Comparison of ENCODE assay signal across 6 cellular contexts in genomic region chr19:57500400-57500799, GRCh38. TPM values are rescaled to one million over a fixed set of nuclear protein-coding genes. Genes with fewer than 3 reads are reported as not detected.
DNase-seq lines count a peak whose midpoint lies in the region; ATAC-seq and TF ChIP-seq lines count a peak whose summit lies in the region.
"Not testable (repeated sequence)": the region's sequence is repeated elsewhere in the genome, so short reads cannot be mapped to it uniquely, and the experiment has no call there.

No MANE protein-coding gene starts in this region.

- ATAC-seq in SK-N-SH treated with all-trans-retinoic acid at 6 μM for 48 hours, result peak; percentile 47
- ATAC-seq in left ventricle myocardium superior, result peak; percentile 14

- peaks cover 30% of the 10 kb centered on the region for H3K79me2 ChIP-seq in mammary epithelial cell (ENCODE audit: insufficient read depth, low read length)

- H3K27me3 Mint-ChIP-seq in osteocyte (ENCODE audit: unreplicated experiment), result not testable (repeated sequence)

- H2AFZ ChIP-seq in mammary epithelial cell (ENCODE audit: low read depth, low read length), result not testable (repeated sequence)

- H3K9ac ChIP-seq in mammary epithelial cell (ENCODE audit: insufficient read depth, low read length), result peak overlapping the region; percentile 19

- peaks cover 38% of the 10 kb centered on the region for H3K9me3 Mint-ChIP-seq in osteocyte (ENCODE audit: unreplicated experiment)

- H3K9me3 ChIP-seq in mammary epithelial cell (replicated peaks; ENCODE audit: insufficient read depth, low read length), result peaks cover 20% of the 10 kb centered on the region

- peak overlapping the region; percentile 65 for H3K4me3 ChIP-seq in AG09309 (ENCODE audit: control insufficient read depth, low read depth, low read length)
- H3K4me3 ChIP-seq in mammary epithelial cell (replicated peaks in 1 of 3; ENCODE audit: insufficient read depth in 1 of 3, low read depth in 2 of 3, low read length in 3 of 3), result peak overlapping the region; percentile 33 to 41 (median 38)

- H3K36me3 Mint-ChIP-seq in osteocyte (ENCODE audit: unreplicated experiment), result peaks cover 44% of the 10 kb centered on the region

- peak overlapping the region; percentile 69 for H3K4me3 Mint-ChIP-seq in osteocyte (ENCODE audit: unreplicated experiment)

- H4K20me1 ChIP-seq in mammary epithelial cell (ENCODE audit: insufficient read depth, low read length), result not testable (repeated sequence)

- BruUV-seq in mammary epithelial cell (replicated peaks; lab: Mats Ljungman, UMichigan), result not testable (repeated sequence)

- not testable (repeated sequence) for H3K27me3 ChIP-seq in mammary epithelial cell (ENCODE audit: insufficient read depth, low read length)

- CTCF ChIA-PET in mammary epithelial cell (lab: Charles Lee; ENCODE audit: low non-redundant PET), result not testable (repeated sequence)

- DNase-seq in AG09309 (ENCODE audit: low read depth); mammary epithelial cell; left ventricle myocardium superior; osteocyte (ENCODE audit: extremely low spot score, unreplicated experiment): not testable (repeated sequence)
- peak; percentile 36 for DNase-seq in HCEC 1CT

- in situ Hi-C loops in mammary epithelial cell (cut with MboI; ENCODE audit: low sequenced_read_pairs in 2 of 2), result not testable (repeated sequence)

- not testable (repeated sequence) for H3K4me1 ChIP-seq in mammary epithelial cell (ENCODE audit: insufficient read depth, low read length)

- peak overlapping the region; percentile 66 for H3K4me2 ChIP-seq in mammary epithelial cell (ENCODE audit: insufficient read depth, low read depth, low read length)

- 0% methylated on average over 2 of the region's 4 CpGs for WGBS in mammary epithelial cell (ENCODE audit: low coverage, missing lambda C conversion rate)

- intact Hi-C loops in mammary epithelial cell (cut with micrococcal nuclease); left ventricle myocardium superior (cut with micrococcal nuclease): not testable (repeated sequence)

- H3K4me1 Mint-ChIP-seq in osteocyte (ENCODE audit: unreplicated experiment), result peaks cover 14% of the 10 kb centered on the region

- not testable (repeated sequence) for TF ChIP-seq CTCF in AG09309 (IDR thresholded peaks at IDR 0.05; ENCODE audit: control insufficient read depth, insufficient read depth, low read depth, low read length, missing control alignments); mammary epithelial cell (conservative IDR thresholded peaks at IDR 0.05 in 1 of 2, IDR thresholded peaks at IDR 0.05 in 1 of 2; ENCODE audit: extremely low read depth in 1 of 2, insufficient read depth in 1 of 2, low read depth in 1 of 2, low read length in 2 of 2); osteocyte (IDR thresholded peaks at IDR 0.05)

- H3K36me3 ChIP-seq in mammary epithelial cell (ENCODE audit: insufficient read depth, low read length), result not testable (repeated sequence)

- dilution Hi-C loops in mammary epithelial cell (cut with HindIII; ENCODE audit: low sequenced_read_pairs), result not testable (repeated sequence)

- peak overlapping the region; percentile 72 for H3K27ac Mint-ChIP-seq in osteocyte (ENCODE audit: unreplicated experiment)

- not testable (repeated sequence) for H3K27ac ChIP-seq in mammary epithelial cell (ENCODE audit: insufficient read depth, low read depth, low read length)

RNA-seq across cellular contexts. Expression of gene ZNF773, which starts 0.7 kb away (rescaled TPM):
- total RNA-seq in mammary epithelial cell (10 to 100 TPM; 13.5 to 18.7 TPM), left ventricle myocardium superior (6.0 TPM), osteocyte (7.4 and 8.4 TPM in 2 replicates)
- 5.3 TPM for polyA plus RNA-seq in mammary epithelial cell
- 22.5 TPM for polyA minus RNA-seq in mammary epithelial cell

RNA-seq across cellular contexts. Expression of gene ZNF419, which starts 12.8 kb away (rescaled TPM):
- total RNA-seq in mammary epithelial cell (10 to 100 TPM; 13.8 to 30.2 TPM), left ventricle myocardium superior (9.1 TPM), osteocyte (11.8 and 13.5 TPM in 2 replicates)
- 6.3 TPM for polyA plus RNA-seq in mammary epithelial cell
- polyA minus RNA-seq in mammary epithelial cell, result 1.0 TPM

RNA-seq across cellular contexts. Expression of gene ZNF772, which starts 23.0 kb away (rescaled TPM):
- 10 to 100 TPM; 11.7 to 15.0 TPM for total RNA-seq in mammary epithelial cell
- 3.1 TPM for polyA plus RNA-seq in mammary epithelial cell
- 0.78 TPM for polyA minus RNA-seq in mammary epithelial cell
- total RNA-seq in left ventricle myocardium superior, result 24.0 TPM
- total RNA-seq in osteocyte, result 10.4 and 10.8 TPM in 2 replicates

RNA-seq across cellular contexts. Expression of gene ZNF549, which starts 26.8 kb away (rescaled TPM):
- total RNA-seq in mammary epithelial cell (1 to 10 TPM; 6.1 to 7.0 TPM), left ventricle myocardium superior (4.1 TPM), osteocyte (7.3 and 9.0 TPM in 2 replicates)
- 1.6 TPM for polyA plus RNA-seq in mammary epithelial cell
- 6.2 TPM for polyA minus RNA-seq in mammary epithelial cell

RNA-seq across cellular contexts. Expression of gene VN1R1, which starts 43.5 kb away (rescaled TPM):
- under 1 TPM; 0.38 to 0.83 TPM for total RNA-seq in mammary epithelial cell
- 0.05 TPM for polyA plus RNA-seq in mammary epithelial cell
- not detected for polyA minus RNA-seq in mammary epithelial cell
- 4.1 TPM for total RNA-seq in left ventricle myocardium superior
- 0.62 and 0.68 TPM in 2 replicates for total RNA-seq in osteocyte
